In genomic region chr17:15341385-15341849, GRCh38 we compare ENCODE assay signal across 8 cellular contexts. TPM values are rescaled to one million over a fixed set of nuclear protein-coding genes. Genes with fewer than 3 reads are reported as not detected.
DNase-seq lines count a peak whose midpoint lies in the region; ATAC-seq and TF ChIP-seq lines count a peak whose summit lies in the region.

TEKT3 (minus strand) TSS chr17:15341597; CDS start chr17:15331585, 10,012 bp downstream.

- H3K27me3 ChIP-seq in gastroesophageal sphincter: peaks cover 24% of the 10 kb centered on the region
- H3K27me3 ChIP-seq in effector memory CD4-positive, alpha-beta T cell (replicated peaks; ENCODE audit: control insufficient read depth, insufficient read depth, low read length, poor library complexity, severe bottlenecking): peaks cover 11% of the 10 kb centered on the region

- H3K4me1 ChIP-seq in gastroesophageal sphincter: peaks cover 0 to 14% (median 0%) of the 10 kb centered on the region in 3 donors
- peaks cover 5% of the 10 kb centered on the region for H3K4me1 ChIP-seq in effector memory CD4-positive, alpha-beta T cell (ENCODE audit: control insufficient read depth, insufficient read depth, low read length, poor library complexity, severe bottlenecking)

- peak within 1 kb of the TSS in 1 of 4 donors; percentile 62 for H3K27ac ChIP-seq in gastroesophageal sphincter
- H3K27ac ChIP-seq in effector memory CD4-positive, alpha-beta T cell (ENCODE audit: insufficient read depth, low read length, poor library complexity, severe bottlenecking): no peak within 1 kb of the TSS

- no peaks in the 10 kb centered on the region for H3K9me3 Mint-ChIP-seq in activated T-helper 17 cell treated with anti-CD3 and anti-CD28 coated beads, Interleukin-2, amount 50 U/mL, for 72 hours
- H3K9me3 Mint-ChIP-seq in natural killer cell treated with Interleukin-12 subunit alpha and Interleukin-12 subunit beta and Interleukin-15 and Interleukin-18, amount 100 ng/mL, for 72 hours: peaks cover 4% of the 10 kb centered on the region

- H3K4me3 ChIP-seq in AG09309 (ENCODE audit: control insufficient read depth, low read depth, low read length) (peak within 1 kb of the TSS; percentile 48), HFF-Myc (replicated peaks; ENCODE audit: low read depth, low read length) (peak within 1 kb of the TSS; percentile 42), gastroesophageal sphincter (peak within 1 kb of the TSS; percentile 51 to 52)
- no peak within 1 kb of the TSS for H3K4me3 ChIP-seq in effector memory CD4-positive, alpha-beta T cell (ENCODE audit: insufficient read depth, low read depth, low read length, poor library complexity, severe bottlenecking)

- H3K36me3 Mint-ChIP-seq in activated T-helper 17 cell treated with anti-CD3 and anti-CD28 coated beads, Interleukin-2, amount 50 U/mL, for 72 hours (ENCODE audit: low read depth): no peaks in the 10 kb centered on the region
- H3K36me3 Mint-ChIP-seq in natural killer cell treated with Interleukin-12 subunit alpha and Interleukin-12 subunit beta and Interleukin-15 and Interleukin-18, amount 100 ng/mL, for 72 hours: no peaks in the 10 kb centered on the region

- DNase-seq in AG09309 (ENCODE audit: low read depth) (no peak), HFF-Myc (ENCODE audit: extremely low read depth, low read depth) (no peak), ureter (ENCODE audit: low spot score) (peak; percentile 88)
- no peak for DNase-seq in natural killer cell treated with Interleukin-12 subunit alpha and Interleukin-12 subunit beta and Interleukin-15 and Interleukin-18, amount 100 ng/mL, for 72 hours (ENCODE audit: low spot score)
- DNase-seq in effector memory CD4-positive, alpha-beta T cell: no peak

- H3K27ac Mint-ChIP-seq in activated T-helper 17 cell treated with anti-CD3 and anti-CD28 coated beads, Interleukin-2, amount 50 U/mL, for 72 hours: no peak within 1 kb of the TSS
- no peak within 1 kb of the TSS for H3K27ac Mint-ChIP-seq in natural killer cell treated with Interleukin-12 subunit alpha and Interleukin-12 subunit beta and Interleukin-15 and Interleukin-18, amount 100 ng/mL, for 72 hours

- WGBS in gastroesophageal sphincter (ENCODE audit: low coverage in 1 of 2), 2 donors: 0 to 5% methylated on average over 4 to 13 of the region's 36 CpGs

- H3K4me3 Mint-ChIP-seq in activated T-helper 17 cell treated with anti-CD3 and anti-CD28 coated beads, Interleukin-2, amount 50 U/mL, for 72 hours: peak within 1 kb of the TSS; percentile 60
- H3K4me3 Mint-ChIP-seq in natural killer cell treated with Interleukin-12 subunit alpha and Interleukin-12 subunit beta and Interleukin-15 and Interleukin-18, amount 100 ng/mL, for 72 hours: peak within 1 kb of the TSS; percentile 73

- TF ChIP-seq CTCF in AG09309 (IDR thresholded peaks at IDR 0.05; ENCODE audit: control insufficient read depth, insufficient read depth, low read depth, low read length, missing control alignments) (no peak), HFF-Myc (IDR thresholded peaks at IDR 0.05; ENCODE audit: low read depth, low read length, missing control alignments) (no peak), gastroesophageal sphincter (IDR thresholded peaks at IDR 0.05) (no peak)

- H3K27me3 Mint-ChIP-seq in activated T-helper 17 cell treated with anti-CD3 and anti-CD28 coated beads, Interleukin-2, amount 50 U/mL, for 72 hours: peaks cover 60% of the 10 kb centered on the region
- peaks cover 43 to 83% of the 10 kb centered on the region in 2 donors for H3K27me3 Mint-ChIP-seq in natural killer cell treated with Interleukin-12 subunit alpha and Interleukin-12 subunit beta and Interleukin-15 and Interleukin-18, amount 100 ng/mL, for 72 hours

- H3K4me1 Mint-ChIP-seq in activated T-helper 17 cell treated with anti-CD3 and anti-CD28 coated beads, Interleukin-2, amount 50 U/mL, for 72 hours: peaks cover 5% of the 10 kb centered on the region
- peaks cover 5 to 6% of the 10 kb centered on the region in 2 donors for H3K4me1 Mint-ChIP-seq in natural killer cell treated with Interleukin-12 subunit alpha and Interleukin-12 subunit beta and Interleukin-15 and Interleukin-18, amount 100 ng/mL, for 72 hours (ENCODE audit: low read depth in 2 of 2)

- ATAC-seq in activated T-helper 17 cell treated with anti-CD3 and anti-CD28 coated beads, Interleukin-2, amount 50 U/mL, for 72 hours (replicated peaks): peak; percentile 62
- ATAC-seq in gastroesophageal sphincter: peak; percentile 99
- peak; percentile 64 to 81 for ATAC-seq in natural killer cell treated with Interleukin-12 subunit alpha and Interleukin-12 subunit beta and Interleukin-15 and Interleukin-18, amount 100 ng/mL, for 72 hours
- no peak for ATAC-seq in GM18868 (IDR thresholded peaks at IDR 0.05; ENCODE audit: unreplicated experiment)

- peaks cover 0 to 7% (median 0%) of the 10 kb centered on the region in 3 donors for H3K9me3 ChIP-seq in gastroesophageal sphincter
- H3K9me3 ChIP-seq in effector memory CD4-positive, alpha-beta T cell (ENCODE audit: control insufficient read depth, low read length): no peaks in the 10 kb centered on the region

- TF ChIP-seq POLR2A in gastroesophageal sphincter (IDR thresholded peaks at IDR 0.05): no peak

- no peaks in the 10 kb centered on the region for H3K36me3 ChIP-seq in gastroesophageal sphincter
- no peaks in the 10 kb centered on the region for H3K36me3 ChIP-seq in effector memory CD4-positive, alpha-beta T cell (ENCODE audit: control insufficient read depth, insufficient read depth, low read length)

- no peak for TF ChIP-seq EP300 in gastroesophageal sphincter (IDR thresholded peaks at IDR 0.05)

RNA-seq across cellular contexts. Expression of gene TEKT3, which starts in this region (rescaled TPM):
- total RNA-seq in activated T-helper 17 cell treated with anti-CD3 and anti-CD28 coated beads, Interleukin-2, amount 50 U/mL, for 72 hours: under 1 TPM in 1 of 2 donors, not detected in 1; 0.69 TPM
- total RNA-seq in gastroesophageal sphincter (1 to 10 TPM in 1 of 4 donors, not detected in 3; 2.6 TPM), ureter (0.86 TPM)
- under 1 TPM; 0.57 to 0.95 TPM for total RNA-seq in natural killer cell treated with Interleukin-12 subunit alpha and Interleukin-12 subunit beta and Interleukin-15 and Interleukin-18, amount 100 ng/mL, for 72 hours

Comparison
In these comparisons a context has a peak if more than half of its experiments do, and no peak if none do; other contexts are left out.
1. Peak in ATAC-seq in activated T-helper 17 cell treated with anti-CD3 and anti-CD28 coated beads, Interleukin-2, amount 50 U/mL, for 72 hours; RNA of the gene not detected or under 1 TPM.
2. Peak in ATAC-seq in natural killer cell treated with Interleukin-12 subunit alpha and Interleukin-12 subunit beta and Interleukin-15 and Interleukin-18, amount 100 ng/mL, for 72 hours; RNA of the gene not detected or under 1 TPM.
3. Peak in DNase-seq in ureter; RNA of the gene not detected or under 1 TPM.